In the genomic region with DNA sequence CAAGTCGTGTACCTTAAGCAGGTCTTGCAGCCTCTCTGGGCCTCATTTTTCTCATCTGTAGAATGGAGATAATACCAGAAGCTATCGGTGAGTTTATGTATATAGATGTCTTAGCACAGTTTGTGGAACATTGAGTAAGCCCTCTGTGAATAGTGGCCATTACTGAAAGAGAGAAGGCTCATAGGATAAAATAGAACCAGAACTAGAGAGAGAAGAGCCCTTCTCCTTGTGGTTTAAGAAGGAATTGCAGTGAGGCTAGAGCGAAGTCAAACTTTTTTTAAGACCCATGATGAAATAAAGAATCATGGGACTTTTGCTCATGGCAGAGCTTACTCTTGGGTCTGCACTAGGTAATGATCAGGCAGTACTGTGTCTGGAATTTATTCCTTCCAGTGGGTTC, we compare ENCODE assay signal across 25 cellular contexts.
A peak's percentile ranks its signal among the peaks of the same experiment; 100 is the strongest.
DNase-seq lines count a peak whose midpoint lies in the region; ATAC-seq and TF ChIP-seq lines count a peak whose summit lies in the region.
"Had no signal": no experiment of that assay in that cellular context is flagged by ENCODE, and none has a peak within 500 bp of the region (broad histone marks: within the 10 kb centered on the region; RNA-seq: fewer than 3 reads in every experiment).

No MANE protein-coding gene starts in this region.

- POLR2A ChIA-PET in activated CD8-positive, alpha-beta T cell treated with anti-CD3 and anti-CD28 coated beads for 36 hours (lab: Charles Lee) = no interaction called here
- POLR2A ChIA-PET in activated CD8-positive, alpha-beta T cell treated with anti-CD3 and anti-CD28 coated beads, Interleukin-2, amount 10 ng/mL, durations not matched to agents 7 days and 5 days (lab: Charles Lee) = no interaction called here

- H3K4me1 Mint-ChIP-seq in activated CD8-positive, alpha-beta T cell treated with anti-CD3 and anti-CD28 coated beads for 36 hours (ENCODE audit: low read depth) = peaks cover 9% of the 10 kb centered on the region
- H3K4me1 Mint-ChIP-seq in activated CD8-positive, alpha-beta T cell treated with anti-CD3 and anti-CD28 coated beads, Interleukin-2, amount 10 ng/mL, durations not matched to agents 7 days and 5 days (ENCODE audit: low read depth) = peaks cover 8% of the 10 kb centered on the region
- peaks cover 13% of the 10 kb centered on the region for H3K4me1 Mint-ChIP-seq in stimulated activated naive CD8-positive, alpha-beta T cell treated with anti-CD3 and anti-CD28 coated beads, Interleukin-15, amount 100 ng/mL, for 72 hours

- H3K27ac ChIP-seq in VCaP (peak overlapping the region; percentile 19; the same call in 1 of the 2 replicates), upper lobe of right lung (no peak overlapping the region)
- H3K27ac ChIP-seq: BLaER1, HL-60, ovary, tibial artery had no signal

- no peaks in the 10 kb centered on the region for H3K9me3 ChIP-seq in upper lobe of right lung
- H3K9me3 ChIP-seq: ovary, tibial artery had no signal

- H3K36me3 Mint-ChIP-seq in activated CD8-positive, alpha-beta T cell treated with anti-CD3 and anti-CD28 coated beads for 36 hours (ENCODE audit: low read depth) = peaks cover 12% of the 10 kb centered on the region
- no peaks in the 10 kb centered on the region for H3K36me3 Mint-ChIP-seq in activated CD8-positive, alpha-beta T cell treated with anti-CD3 and anti-CD28 coated beads, Interleukin-2, amount 10 ng/mL, durations not matched to agents 7 days and 5 days (ENCODE audit: low read depth)

- no peaks in the 10 kb centered on the region for H3K36me3 ChIP-seq in upper lobe of right lung
- H3K36me3 ChIP-seq: ovary, tibial artery had no signal

- no peak overlapping the region for H3K4me3 ChIP-seq in fibroblast of the aortic adventitia (ENCODE audit: low read depth, low read length)
- no peak overlapping the region for H3K4me3 ChIP-seq in upper lobe of right lung
- H3K4me3 ChIP-seq: BLaER1, GM12878, ovary, tibial artery had no signal

- no peak overlapping the region for H3K27ac Mint-ChIP-seq in activated CD8-positive, alpha-beta T cell treated with anti-CD3 and anti-CD28 coated beads for 36 hours
- no peak overlapping the region for H3K27ac Mint-ChIP-seq in activated CD8-positive, alpha-beta T cell treated with anti-CD3 and anti-CD28 coated beads, Interleukin-2, amount 10 ng/mL, durations not matched to agents 7 days and 5 days
- H3K27ac Mint-ChIP-seq in stimulated activated naive CD8-positive, alpha-beta T cell treated with anti-CD3 and anti-CD28 coated beads, Interleukin-15, amount 100 ng/mL, for 72 hours = peak overlapping the region in 1 of 2 donors; percentile 41
- H3K27ac Mint-ChIP-seq: activated CD4-positive, alpha-beta T cell treated with anti-CD3 and anti-CD28 coated beads, Interleukin-2, amount 10 ng/mL, durations not matched to agents 7 days and 5 days; IgD-negative memory B cell had no signal

- no peak overlapping the region for H3K4me3 Mint-ChIP-seq in activated CD8-positive, alpha-beta T cell treated with anti-CD3 and anti-CD28 coated beads for 36 hours
- H3K4me3 Mint-ChIP-seq in activated CD8-positive, alpha-beta T cell treated with anti-CD3 and anti-CD28 coated beads, Interleukin-2, amount 10 ng/mL, durations not matched to agents 7 days and 5 days = no peak overlapping the region
- no peak overlapping the region for H3K4me3 Mint-ChIP-seq in stimulated activated naive CD8-positive, alpha-beta T cell treated with anti-CD3 and anti-CD28 coated beads, Interleukin-15, amount 100 ng/mL, for 72 hours
- H3K4me3 Mint-ChIP-seq: activated CD4-positive, alpha-beta T cell treated with anti-CD3 and anti-CD28 coated beads, Interleukin-2, amount 10 ng/mL, durations not matched to agents 7 days and 5 days; IgD-negative memory B cell had no signal

- no peaks in the 10 kb centered on the region for H3K9me3 Mint-ChIP-seq in activated CD8-positive, alpha-beta T cell treated with anti-CD3 and anti-CD28 coated beads for 36 hours
- H3K9me3 Mint-ChIP-seq in activated CD8-positive, alpha-beta T cell treated with anti-CD3 and anti-CD28 coated beads, Interleukin-2, amount 10 ng/mL, durations not matched to agents 7 days and 5 days (ENCODE audit: insufficient read depth) = no peaks in the 10 kb centered on the region
- H3K9me3 Mint-ChIP-seq in stimulated activated naive CD8-positive, alpha-beta T cell treated with anti-CD3 and anti-CD28 coated beads, Interleukin-15, amount 100 ng/mL, for 72 hours = no peaks in the 10 kb centered on the region
- H3K9me3 Mint-ChIP-seq: activated CD4-positive, alpha-beta T cell treated with anti-CD3 and anti-CD28 coated beads, Interleukin-2, amount 10 ng/mL, durations not matched to agents 7 days and 5 days; IgD-negative memory B cell had no signal

- CTCF ChIA-PET in activated CD8-positive, alpha-beta T cell treated with anti-CD3 and anti-CD28 coated beads for 36 hours (lab: Charles Lee) = interaction anchor here (0.5 to 4.6 kb wide), 4 partner anchors 8 to 226 kb away, joined by 3 to 29 read pairs (median 3); no protein-coding TSS in a partner anchor
- CTCF ChIA-PET in activated CD8-positive, alpha-beta T cell treated with anti-CD3 and anti-CD28 coated beads, Interleukin-2, amount 10 ng/mL, durations not matched to agents 7 days and 5 days (lab: Charles Lee) = interaction anchor here (2.2 kb wide), 1 partner anchor 22 kb away, joined by 12 read pairs; no protein-coding TSS in a partner anchor

- no peaks in the 10 kb centered on the region for H3K27me3 Mint-ChIP-seq in activated CD8-positive, alpha-beta T cell treated with anti-CD3 and anti-CD28 coated beads for 36 hours
- no peaks in the 10 kb centered on the region for H3K27me3 Mint-ChIP-seq in activated CD8-positive, alpha-beta T cell treated with anti-CD3 and anti-CD28 coated beads, Interleukin-2, amount 10 ng/mL, durations not matched to agents 7 days and 5 days (ENCODE audit: low read depth)
- no peaks in the 10 kb centered on the region for H3K27me3 Mint-ChIP-seq in stimulated activated naive CD8-positive, alpha-beta T cell treated with anti-CD3 and anti-CD28 coated beads, Interleukin-15, amount 100 ng/mL, for 72 hours
- H3K27me3 Mint-ChIP-seq: activated CD4-positive, alpha-beta T cell treated with anti-CD3 and anti-CD28 coated beads, Interleukin-2, amount 10 ng/mL, durations not matched to agents 7 days and 5 days; IgD-negative memory B cell; naive B cell had no signal

- intact Hi-C loops in activated CD8-positive, alpha-beta T cell treated with anti-CD3 and anti-CD28 coated beads for 36 hours (cut with micrococcal nuclease) = no loop called here
- intact Hi-C loops in upper lobe of right lung (cut with DNase I) = loop anchor here (10.0 kb wide), 1 partner anchor 185 kb away; the partner anchor contains the start of gene FJX1

- no peak for ATAC-seq in activated CD8-positive, alpha-beta T cell treated with anti-CD3 and anti-CD28 coated beads for 36 hours
- ATAC-seq in activated CD8-positive, alpha-beta T cell treated with anti-CD3 and anti-CD28 coated beads, Interleukin-2, amount 10 ng/mL, durations not matched to agents 7 days and 5 days = no peak
- ATAC-seq in upper lobe of right lung = no peak
- no peak for ATAC-seq in stimulated activated naive CD8-positive, alpha-beta T cell treated with anti-CD3 and anti-CD28 coated beads, Interleukin-15, amount 100 ng/mL, for 72 hours
- ATAC-seq in GM21576 (IDR thresholded peaks at IDR 0.05; ENCODE audit: unreplicated experiment) = no peak
- ATAC-seq: GM12878 had no signal

- peak; percentile 24 for TF ChIP-seq CTCF in activated CD8-positive, alpha-beta T cell treated with anti-CD3 and anti-CD28 coated beads for 36 hours (IDR thresholded peaks at IDR 0.05)
- TF ChIP-seq CTCF in VCaP (conservative IDR thresholded peaks at IDR 0.05) = no peak
- peak; percentile 45 for TF ChIP-seq CTCF in fibroblast of the aortic adventitia (IDR thresholded peaks at IDR 0.05; ENCODE audit: insufficient read depth, low read length)
- peak; percentile 11 for TF ChIP-seq CTCF in upper lobe of right lung (IDR thresholded peaks at IDR 0.05)

- no peak for DNase-seq in activated CD8-positive, alpha-beta T cell treated with anti-CD3 and anti-CD28 coated beads for 36 hours
- DNase-seq in activated CD8-positive, alpha-beta T cell treated with anti-CD3 and anti-CD28 coated beads, Interleukin-2, amount 10 ng/mL, durations not matched to agents 7 days and 5 days = no peak
- DNase-seq in fibroblast of the aortic adventitia (ENCODE audit: low read depth) = no peak
- DNase-seq in upper lobe of right lung = no peak
- no peak for DNase-seq in stimulated activated naive CD8-positive, alpha-beta T cell treated with anti-CD3 and anti-CD28 coated beads, Interleukin-15, amount 100 ng/mL, for 72 hours
- DNase-seq in nucleus accumbens (lab: John Stamatoyannopoulos, UW) = no peak
- DNase-seq: activated CD4-positive, alpha-beta T cell treated with anti-CD3 and anti-CD28 coated beads, Interleukin-2, amount 10 ng/mL, durations not matched to agents 7 days and 5 days; activated naive CD4-positive, alpha-beta T cell; amygdala; hypothalamus; kidney; naive B cell; NCI-H1930; NCI-H446 treated with DMSO at 0.1 percent for 48 hours; NK-92 treated with Interleukin-12 subunit alpha and Interleukin-12 subunit beta, amount 100 ng/mL, for 24 hours; ovary; stimulated activated CD4-positive, alpha-beta T cell treated with anti-CD3 and anti-CD28 coated beads, Interleukin-1b, Interleukin-23, amount 100 ng/mL, for 48 hours; stimulated activated naive CD4-positive, alpha-beta T cell treated with Interleukin-2 at 50 U/mL for 16 hours; tibial artery had no signal

- peaks cover 2% of the 10 kb centered on the region for H3K4me1 ChIP-seq in upper lobe of right lung

- no peaks in the 10 kb centered on the region for H3K27me3 ChIP-seq in upper lobe of right lung
- H3K27me3 ChIP-seq: BLaER1, ovary, tibial artery had no signal
